ENCODE assay signal across 8 cellular contexts in genomic region chr11:59754494-59754858, GRCh38. TPM values are rescaled to one million over a fixed set of nuclear protein-coding genes. Genes with fewer than 3 reads are reported as not detected.
DNase-seq lines count a peak whose midpoint lies in the region; ATAC-seq and TF ChIP-seq lines count a peak whose summit lies in the region.

No MANE protein-coding gene starts in this region.

- peak overlapping the region; percentile 97 for H3K4me2 ChIP-seq in PC-9

- peaks cover 36% of the 10 kb centered on the region for H3K79me2 ChIP-seq in PC-9 (ENCODE audit: low read depth)

- peak overlapping the region; percentile 82 for H3K27ac ChIP-seq in PC-9
- peak overlapping the region; percentile 73 for H3K27ac ChIP-seq in substantia nigra (ENCODE audit: low read depth, low read length, poor library complexity, severe bottlenecking)

- H3K36me3 Mint-ChIP-seq in HFFc6 (ENCODE audit: low read depth) = peaks cover 19% of the 10 kb centered on the region
- no peaks in the 10 kb centered on the region for H3K36me3 Mint-ChIP-seq in brain

- BruUV-seq in PC-9 (replicated peaks; lab: Mats Ljungman, UMichigan) = TSS peak; percentile 55

- intact Hi-C loops in PC-9 (cut with micrococcal nuclease; ENCODE audit: unreplicated experiment) = loop anchor here (1.0 to 2.0 kb wide), 5 partner anchors 48 to 165 kb away; partner anchors contain the start of genes MRPL16 and OSBP

- POLR2A ChIA-PET in PC-9 (lab: Charles Lee; ENCODE audit: unreplicated experiment) = interaction anchor here (0.5 to 0.7 kb wide), 3 partner anchors 32 to 204 kb away, joined by 3 to 5 read pairs (median 4); no protein-coding TSS in a partner anchor

- H3K27me3 Mint-ChIP-seq in HFFc6 (ENCODE audit: insufficient read depth) = no peaks in the 10 kb centered on the region
- peaks cover 51% of the 10 kb centered on the region for H3K27me3 Mint-ChIP-seq in brain

- H3K4me3 ChIP-seq in PC-9 = peak overlapping the region; percentile 92

- H3K4me1 ChIP-seq in PC-9 (replicated peaks; ENCODE audit: insufficient read depth) = peaks cover 19% of the 10 kb centered on the region

- H2AFZ ChIP-seq in PC-9 = peak overlapping the region; percentile 97

- peaks cover 27% of the 10 kb centered on the region; the same call in 1 of the 2 replicates for H4K20me1 ChIP-seq in PC-9 (ENCODE audit: insufficient read depth)

- no peaks in the 10 kb centered on the region for H3K9me2 ChIP-seq in PC-9 (ENCODE audit: insufficient read depth)

- no peaks in the 10 kb centered on the region for H3K9me3 ChIP-seq in PC-9 (ENCODE audit: insufficient read depth, low read depth)

- H3K4me1 Mint-ChIP-seq in HFFc6 (ENCODE audit: low read depth) (peaks cover 33% of the 10 kb centered on the region), brain (peaks cover 22% of the 10 kb centered on the region)

- peak; percentile 32 for DNase-seq in NCI-H2029 (lab: John Stamatoyannopoulos, UW)
- DNase-seq in NCI-H2029 treated with DMSO at 0.1 percent for 48 hours (lab: John Stamatoyannopoulos, UW) = no peak
- DNase-seq in HFFc6 = no peak
- peak in 1 of 2 experiments; percentile 21 for DNase-seq in PC-9
- DNase-seq in left lobe of liver (ENCODE audit: low spot score) = peak; percentile 49
- peak in 8 of 49 donors; percentile 13 to 66 (median 28) for DNase-seq in substantia nigra (lab: John Stamatoyannopoulos, UW)

- H3K9me3 Mint-ChIP-seq in HFFc6 (no peaks in the 10 kb centered on the region), brain (peaks cover 0 to 4% (median 0%) of the 10 kb centered on the region in 5 experiments)

- CTCF ChIA-PET in PC-9 (lab: Charles Lee) = interaction anchor here (0.6 to 3.0 kb wide), 2 partner anchors 47 to 158 kb away, joined by 7 to 16 read pairs; no protein-coding TSS in a partner anchor

- H3K27me3 ChIP-seq in PC-9 (ENCODE audit: insufficient read depth, low read depth) = no peaks in the 10 kb centered on the region

- ATAC-seq in left lobe of liver (peak; percentile 40), GM18907 (IDR thresholded peaks at IDR 0.05; ENCODE audit: unreplicated experiment) (no peak)

- H3K27ac Mint-ChIP-seq in HFFc6 (peak overlapping the region; percentile 73), brain (peak overlapping the region; percentile 70 to 95 (median 81))

- no peak for TF ChIP-seq CTCF in HFFc6 (IDR thresholded peaks at IDR 0.05)
- TF ChIP-seq CTCF in PC-9 (conservative IDR thresholded peaks at IDR 0.05) = no peak
- no peak for TF ChIP-seq CTCF in brain (conservative IDR thresholded peaks at IDR 0.05)

- H3K36me3 ChIP-seq in PC-9 (ENCODE audit: low read depth) = 0 out of 2 replicates have a peak, but pooled peaks cover 21% of the 10 kb centered on the region

- H3F3A ChIP-seq in PC-9 (ENCODE audit: insufficient read depth, low read depth) = peaks cover 27% of the 10 kb centered on the region

- peak overlapping the region; percentile 96 for H3K4me3 Mint-ChIP-seq in HFFc6
- H3K4me3 Mint-ChIP-seq in brain = peak overlapping the region; percentile 90 to 99 (median 97)

RNA-seq across cellular contexts. Expression of gene STX3, which starts 0.7 kb away (rescaled TPM):
- total RNA-seq in HFFc6 (2021; fragmentation: NEBNext Ultra II Directional; extraction: Animal tissue kit (Norgen Biotek cat#: 25700)) = 10 to 100 TPM; 17.1 to 23.1 (median 19.0) TPM
- total RNA-seq in PC-9 (2021) (45.2 and 50.1 TPM in 2 replicates), left lobe of liver (3.8 TPM)
- polyA plus RNA-seq in brain (ENCODE audit: insufficient read depth, low read depth, low replicate concordance) = 22.1 TPM

RNA-seq across cellular contexts. Expression of gene OR10V1, which starts 40.8 kb away (rescaled TPM):
- total RNA-seq in HFFc6 (2021; fragmentation: NEBNext Ultra II Directional; extraction: Animal tissue kit (Norgen Biotek cat#: 25700)) = not detected
- total RNA-seq in PC-9 (2021) = not detected in 2 replicates
- polyA plus RNA-seq in brain (ENCODE audit: insufficient read depth, low read depth, low replicate concordance) = not detected
- not detected for total RNA-seq in left lobe of liver

RNA-seq across cellular contexts. Expression of gene MRPL16, which starts 56.1 kb away (rescaled TPM):
- 10 to 100 TPM; 45.7 to 51.0 (median 48.6) TPM for total RNA-seq in HFFc6 (2021; fragmentation: NEBNext Ultra II Directional; extraction: Animal tissue kit (Norgen Biotek cat#: 25700))
- total RNA-seq in PC-9 (2021) (64.7 and 82.0 TPM in 2 replicates), left lobe of liver (34.3 TPM)
- polyA plus RNA-seq in brain (ENCODE audit: insufficient read depth, low read depth, low replicate concordance) = 34.8 TPM

Comparison
In these comparisons a context has a peak if more than half of its experiments do, and no peak if none do; other contexts are left out.
1. DNase-seq: peak in NCI-H2029 (single experiment) and left lobe of liver (single experiment); none in NCI-H2029 treated with DMSO at 0.1 percent for 48 hours (single experiment) and HFFc6 (single experiment).